Comparison of ENCODE assay signal across 8 cellular contexts in the genomic region with DNA sequence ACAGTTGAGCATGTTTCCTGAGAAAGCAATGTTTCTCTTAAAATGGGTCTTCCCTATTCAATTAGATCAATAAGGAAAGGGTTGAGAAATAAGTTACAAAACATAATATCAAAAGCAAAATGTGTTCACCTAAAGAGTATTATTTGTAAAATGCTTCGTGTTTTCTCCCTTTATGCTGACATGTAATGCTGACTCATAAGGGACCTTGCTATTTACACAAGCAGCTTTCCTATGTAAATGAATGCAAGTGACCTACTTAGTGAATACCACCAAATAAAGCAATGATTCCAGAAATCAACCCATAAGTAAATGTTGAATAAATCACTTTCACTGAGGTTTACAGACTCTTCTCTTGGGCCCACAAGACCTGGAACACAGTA.
DNase-seq lines count a peak whose midpoint lies in the region; ATAC-seq, FAIRE-seq and TF ChIP-seq lines count a peak whose summit lies in the region.

No MANE protein-coding gene starts in this region.

- H3K9ac ChIP-seq in kidney (ENCODE audit: low read length in 2 of 2) = no peak overlapping the region

- peaks cover 2% of the 10 kb centered on the region for H3K27me3 Mint-ChIP-seq in HFFc6 (ENCODE audit: insufficient read depth)
- no peaks in the 10 kb centered on the region for H3K27me3 Mint-ChIP-seq in activated CD4-positive, alpha-beta T cell treated with anti-CD3 and anti-CD28 coated beads, Interleukin-2, amount 10 ng/mL, durations not matched to agents 7 days and 5 days
- H3K27me3 Mint-ChIP-seq in T-helper 2 cell treated with Interferon-gamma antibody and Interleukin-4, amounts not matched to agents 5 μg/mL and 100 μg/mL, for 36 hours (ENCODE audit: low read depth) = no peaks in the 10 kb centered on the region

- intact Hi-C loops in kidney (cut with DNase I) = no loop called here

- H3K36me3 ChIP-seq in kidney (ENCODE audit: control insufficient read depth in 1 of 2, insufficient read depth in 2 of 2, low read length in 2 of 2) = no peaks in the 10 kb centered on the region

- no peaks in the 10 kb centered on the region for H3K9me3 Mint-ChIP-seq in HFFc6
- peaks cover 3% of the 10 kb centered on the region for H3K9me3 Mint-ChIP-seq in activated CD4-positive, alpha-beta T cell treated with anti-CD3 and anti-CD28 coated beads, Interleukin-2, amount 10 ng/mL, durations not matched to agents 7 days and 5 days
- no peaks in the 10 kb centered on the region for H3K9me3 Mint-ChIP-seq in T-helper 2 cell treated with Interferon-gamma antibody and Interleukin-4, amounts not matched to agents 5 μg/mL and 100 μg/mL, for 36 hours

- H3K36me3 Mint-ChIP-seq in HFFc6 (ENCODE audit: low read depth) = peaks cover 7% of the 10 kb centered on the region; the same call in 1 of the 2 replicates
- H3K36me3 Mint-ChIP-seq in activated CD4-positive, alpha-beta T cell treated with anti-CD3 and anti-CD28 coated beads, Interleukin-2, amount 10 ng/mL, durations not matched to agents 7 days and 5 days (ENCODE audit: low read depth) = peaks cover 11% of the 10 kb centered on the region
- peaks cover 26% of the 10 kb centered on the region for H3K36me3 Mint-ChIP-seq in T-helper 2 cell treated with Interferon-gamma antibody and Interleukin-4, amounts not matched to agents 5 μg/mL and 100 μg/mL, for 36 hours (ENCODE audit: low read depth)

- ATAC-seq in HG02763 (IDR thresholded peaks at IDR 0.05; ENCODE audit: unreplicated experiment) = no peak

- POLR2A ChIA-PET in RWPE1 (lab: Yijun Ruan, JAX; ENCODE audit: low non-redundant PET) = no interaction called here
- POLR2A ChIA-PET in activated CD4-positive, alpha-beta T cell treated with anti-CD3 and anti-CD28 coated beads, Interleukin-2, amount 10 ng/mL, durations not matched to agents 7 days and 5 days (lab: Charles Lee) = interaction anchor here (0.7 kb wide), 1 partner anchor 92 kb away, joined by 3 read pairs; a partner anchor contains a TSS

- peak; percentile 45 for FAIRE-seq in kidney (lab: Jason Lieb, UNC)

- H3K27ac Mint-ChIP-seq in HFFc6 = peak overlapping the region; percentile 79
- no peak overlapping the region for H3K27ac Mint-ChIP-seq in activated CD4-positive, alpha-beta T cell treated with anti-CD3 and anti-CD28 coated beads, Interleukin-2, amount 10 ng/mL, durations not matched to agents 7 days and 5 days
- no peak overlapping the region for H3K27ac Mint-ChIP-seq in T-helper 2 cell treated with Interferon-gamma antibody and Interleukin-4, amounts not matched to agents 5 μg/mL and 100 μg/mL, for 36 hours

- CTCF ChIA-PET in RWPE1 (lab: Yijun Ruan, JAX) = no interaction called here
- CTCF ChIA-PET in activated CD4-positive, alpha-beta T cell treated with anti-CD3 and anti-CD28 coated beads, Interleukin-2, amount 10 ng/mL, durations not matched to agents 7 days and 5 days (lab: Charles Lee) = no interaction called here

- H3K4me3 Mint-ChIP-seq in HFFc6 = peak overlapping the region; percentile 55
- H3K4me3 Mint-ChIP-seq in activated CD4-positive, alpha-beta T cell treated with anti-CD3 and anti-CD28 coated beads, Interleukin-2, amount 10 ng/mL, durations not matched to agents 7 days and 5 days = no peak overlapping the region
- H3K4me3 Mint-ChIP-seq in T-helper 2 cell treated with Interferon-gamma antibody and Interleukin-4, amounts not matched to agents 5 μg/mL and 100 μg/mL, for 36 hours = no peak overlapping the region

- no peaks in the 10 kb centered on the region for H3K9me3 ChIP-seq in kidney (ENCODE audit: control insufficient read depth in 1 of 2, low read length in 2 of 2)

- DNase-seq in GM13976 (ENCODE audit: low spot score) (peak; percentile 22), HFFc6 (peak; percentile 51), RWPE1 (ENCODE audit: low spot score) (peak; percentile 30), kidney (no peak), NCI-H2171 (lab: John Stamatoyannopoulos, UW) (no peak)
- no peak for DNase-seq in activated CD4-positive, alpha-beta T cell treated with anti-CD3 and anti-CD28 coated beads, Interleukin-2, amount 10 ng/mL, durations not matched to agents 7 days and 5 days
- no peak for DNase-seq in T-helper 2 cell treated with Interferon-gamma antibody and Interleukin-4, amounts not matched to agents 5 μg/mL and 100 μg/mL, for 36 hours (ENCODE audit: low spot score)

- no peak overlapping the region for H3K27ac ChIP-seq in RWPE1
- H3K27ac ChIP-seq in kidney (ENCODE audit: low read depth in 2 of 2, low read length in 2 of 2) = no peak overlapping the region

- TF ChIP-seq CTCF in GM13976 (IDR thresholded peaks at IDR 0.05; ENCODE audit: borderline replicate concordance, control extremely low read depth, extremely low read depth, insufficient read depth, missing control alignments) (no peak), HFFc6 (IDR thresholded peaks at IDR 0.05) (no peak), RWPE1 (conservative IDR thresholded peaks at IDR 0.05; ENCODE audit: low read depth) (no peak), kidney (IDR thresholded peaks at IDR 0.05; ENCODE audit: borderline replicate concordance, extremely low read depth, insufficient read depth) (no peak)

- H3K4me1 ChIP-seq in kidney (ENCODE audit: control insufficient read depth in 1 of 2, insufficient read depth in 1 of 2, low read depth in 1 of 2, low read length in 2 of 2) = peaks cover 0 to 5% of the 10 kb centered on the region in 2 donors

- H3K4me1 Mint-ChIP-seq in HFFc6 (ENCODE audit: low read depth) = peaks cover 54% of the 10 kb centered on the region
- H3K4me1 Mint-ChIP-seq in activated CD4-positive, alpha-beta T cell treated with anti-CD3 and anti-CD28 coated beads, Interleukin-2, amount 10 ng/mL, durations not matched to agents 7 days and 5 days = peaks cover 5% of the 10 kb centered on the region
- H3K4me1 Mint-ChIP-seq in T-helper 2 cell treated with Interferon-gamma antibody and Interleukin-4, amounts not matched to agents 5 μg/mL and 100 μg/mL, for 36 hours (ENCODE audit: low read depth) = peaks cover 11% of the 10 kb centered on the region

- H3K4me3 ChIP-seq in kidney (ENCODE audit: low read length in 2 of 2) = no peak overlapping the region

- in situ Hi-C loops in GM13976 (cut with MboI; ENCODE audit: low sequenced_read_pairs, unreplicated experiment) = no loop called here

Comparison
In these comparisons a context has a peak if more than half of its experiments do, and no peak if none do; other contexts are left out.
1. DNase-seq: peak in GM13976 (single experiment), HFFc6 (single experiment) and RWPE1 (single experiment); none in kidney (single experiment), activated CD4-positive, alpha-beta T cell treated with anti-CD3 and anti-CD28 coated beads, Interleukin-2, amount 10 ng/mL, durations not matched to agents 7 days and 5 days (single experiment), T-helper 2 cell treated with Interferon-gamma antibody and Interleukin-4, amounts not matched to agents 5 μg/mL and 100 μg/mL, for 36 hours (single experiment) and NCI-H2171 (single experiment).